Comparison of ENCODE assay signal across 36 cellular contexts in genomic region chr1:89142160-89142559, GRCh38. TPM values are rescaled to one million over a fixed set of nuclear protein-coding genes. Genes with fewer than 3 reads are reported as not detected.
"Had no signal": no experiment of that assay in that cellular context is flagged by ENCODE, and none has a peak within 500 bp of the region (broad histone marks: within the 10 kb centered on the region; RNA-seq: fewer than 3 reads in every experiment).

No MANE protein-coding gene starts in this region.

- ATAC-seq: naive thymus-derived CD4-positive, alpha-beta T cell; natural killer cell; psoas muscle; right cardiac atrium; sciatic nerve; stimulated activated memory B cell treated with anti-CD40 and anti-IgM and Interleukin-4, amounts not matched to agents 10 μg/mL and 1 μg/mL and 100 μg/mL, for 72 hours; stimulated activated naive CD8-positive, alpha-beta T cell treated with anti-CD3 and anti-CD28 coated beads, Interleukin-15, Interleukin-2, amounts not matched to agents 100 U/mL and 50 U/mL, for 24 hours; upper lobe of right lung had no signal

- H3K27me3 ChIP-seq: neural progenitor cell, ovary, spleen, stomach, thyroid gland, tibial nerve, upper lobe of right lung, uterus had no signal

- H3K4me1 Mint-ChIP-seq: nephron, neural progenitor cell had no signal

- H3K4me1 ChIP-seq: neural progenitor cell, parathyroid adenoma, psoas muscle, spleen, stomach, thyroid gland, tibial nerve, upper lobe of right lung, uterus had no signal

- H3K4me3 Mint-ChIP-seq: naive thymus-derived CD4-positive, alpha-beta T cell; natural killer cell; nephron; neural progenitor cell; stimulated activated memory B cell treated with anti-CD40 and anti-IgM and Interleukin-4, amounts not matched to agents 10 μg/mL and 1 μg/mL and 100 μg/mL, for 72 hours had no signal

- H3K36me3 ChIP-seq: neural progenitor cell, ovary, spleen, stomach, thoracic aorta, thyroid gland, tibial nerve, upper lobe of right lung, uterus had no signal

- H3K9me3 Mint-ChIP-seq: natural killer cell had no signal

- H3K4me3 ChIP-seq: neural progenitor cell, ovary, psoas muscle, skin epidermis, smooth muscle cell, spleen, stomach, thoracic aorta, thyroid gland, tibial nerve, upper lobe of right lung, uterus had no signal

- DNase-seq: naive thymus-derived CD4-positive, alpha-beta T cell; natural killer cell; occipital lobe; ovary; posterior cingulate gyrus; psoas muscle; right cardiac atrium; spleen; stimulated activated CD4-positive, alpha-beta T cell treated with anti-CD3 and anti-CD28 coated beads, Interleukin-12 subunit alpha, Interleukin-12 subunit beta, amount 100 ng/mL, for 4 hours; stimulated activated CD4-positive, alpha-beta T cell treated with anti-CD3 and anti-CD28 coated beads, Interleukin-1b, Interleukin-23, amount 100 ng/mL, for 48 hours; stimulated activated CD4-positive, alpha-beta T cell treated with anti-CD3 and anti-CD28 coated beads, Interleukin-4, amount 100 ng/mL, for 1 hour; stimulated activated CD4-positive, alpha-beta T cell treated with anti-CD3 and anti-CD28 coated beads, Interleukin-4, amount 100 ng/mL, for 4 hours; stimulated activated CD8-positive, alpha-beta memory T cell treated with anti-CD3 and anti-CD28 coated beads, Interleukin-4, amount 100 ng/mL, for 48 hours; stimulated activated naive CD4-positive, alpha-beta T cell; stimulated activated naive CD8-positive, alpha-beta T cell treated with anti-CD3 and anti-CD28 coated beads, Interleukin-15, Interleukin-2, amounts not matched to agents 100 U/mL and 50 U/mL, for 24 hours; stomach; thyroid gland; trophoblast cell; upper lobe of right lung; uterus had no signal

- H3K79me2 ChIP-seq: parathyroid adenoma had no signal

- H3K4me2 ChIP-seq: neural progenitor cell, smooth muscle cell had no signal

- H3K27ac ChIP-seq: neural progenitor cell, ovary, parathyroid adenoma, psoas muscle, skin epidermis, spleen, stomach, thoracic aorta, thyroid gland, tibial nerve, upper lobe of right lung, uterus had no signal

- H3K27me3 Mint-ChIP-seq: naive thymus-derived CD4-positive, alpha-beta T cell; progenitor cell of endocrine pancreas; stimulated activated memory B cell treated with anti-CD40 and anti-IgM and Interleukin-4, amounts not matched to agents 10 μg/mL and 1 μg/mL and 100 μg/mL, for 72 hours had no signal

- H2AFZ ChIP-seq: neural progenitor cell, parathyroid adenoma had no signal

- H3K36me3 Mint-ChIP-seq: natural killer cell; neural progenitor cell; stimulated activated memory B cell treated with anti-CD40 and anti-IgM and Interleukin-4, amounts not matched to agents 10 μg/mL and 1 μg/mL and 100 μg/mL, for 72 hours had no signal

- H3K27ac Mint-ChIP-seq: natural killer cell; nephron; neural progenitor cell; progenitor cell of endocrine pancreas; stimulated activated memory B cell treated with anti-CD40 and anti-IgM and Interleukin-4, amounts not matched to agents 10 μg/mL and 1 μg/mL and 100 μg/mL, for 72 hours had no signal

- H3K9me3 ChIP-seq: ovary, stomach, thoracic aorta, thyroid gland, tibial nerve, upper lobe of right lung, uterus had no signal

RNA-seq across cellular contexts. Expression of gene GBP2, which starts 16.2 kb away (rescaled TPM):
- polyA plus RNA-seq: neural cell had no signal

RNA-seq across cellular contexts. Expression of gene GBP7, which starts 33.6 kb away (rescaled TPM):
- total RNA-seq: occipital lobe, osteoblast, progenitor cell of endocrine pancreas, psoas muscle, renal cortical epithelial cell, smooth muscle cell, stomach, subcutaneous adipose tissue, temporal lobe, thyroid gland, tibial nerve, urinary bladder, uterus had no signal
- polyA plus RNA-seq: naive thymus-derived CD4-positive, alpha-beta T cell; neural cell; ovary; psoas muscle; smooth muscle cell; stomach had no signal

RNA-seq across cellular contexts. Expression of gene GBP4, which starts 56.6 kb away (rescaled TPM):
- polyA plus RNA-seq: neural cell had no signal
